ENCODE assay signal across 27 cellular contexts in genomic region chr5:44640945-44641456, GRCh38.
"Had no signal": no experiment of that assay in that cellular context is flagged by ENCODE, and none has a peak within 500 bp of the region (broad histone marks: within the 10 kb centered on the region; RNA-seq: fewer than 3 reads in every experiment).

No MANE protein-coding gene starts in this region.

- H3K36me3 ChIP-seq: heart right ventricle, left ventricle myocardium inferior, neural progenitor cell, ovary, prostate gland, stomach, thyroid gland, transverse colon, upper lobe of left lung had no signal

- H3K4me1 Mint-ChIP-seq: naive B cell; natural killer cell; stimulated activated naive B cell treated with anti-CD40 and anti-IgM and Interleukin-4, amounts not matched to agents 10 μg/mL and 1 μg/mL and 100 μg/mL, for 72 hours had no signal

- H3K4me2 ChIP-seq: hepatocyte, neural progenitor cell, smooth muscle cell had no signal

- H3K27me3 ChIP-seq: heart right ventricle, hepatocyte, neural progenitor cell, ovary, stomach, testis, thyroid gland, transverse colon, upper lobe of left lung had no signal

- DNase-seq: heart right ventricle; islet precursor cell; left ventricle myocardium inferior; mammary epithelial cell; mesendoderm; naive B cell; natural killer cell; nephron progenitor cell; ovary; retina; right cardiac atrium; stimulated activated CD4-positive, alpha-beta T cell treated with anti-CD3 and anti-CD28 coated beads, Interleukin-12 subunit alpha, Interleukin-12 subunit beta, amount 100 ng/mL, for 4 hours; stimulated activated CD4-positive, alpha-beta T cell treated with anti-CD3 and anti-CD28 coated beads, Interleukin-15, amount 100 ng/mL, for 24 hours; stimulated activated CD4-positive, alpha-beta T cell treated with anti-CD3 and anti-CD28 coated beads, Interleukin-2, amount 100 ng/mL, for 24 hours; stimulated activated CD4-positive, alpha-beta T cell treated with anti-CD3 and anti-CD28 coated beads, Interleukin-4, amount 100 ng/mL, for 1 hour; stimulated activated naive B cell treated with anti-CD40 and anti-IgM and Interleukin-4, amounts not matched to agents 10 μg/mL and 1 μg/mL and 100 μg/mL, for 72 hours; stimulated activated naive CD8-positive, alpha-beta T cell treated with anti-CD3 and anti-CD28 coated beads, Interleukin-15, Interleukin-2, amounts not matched to agents 100 U/mL and 50 U/mL, for 24 hours; stomach; testis; thyroid gland; transverse colon had no signal

- H3K9me3 Mint-ChIP-seq: mesothelial cell of epicardium, nephron progenitor cell, neural progenitor cell had no signal

- H3K4me3 Mint-ChIP-seq: mesothelial cell of epicardium; natural killer cell; nephron progenitor cell; neural progenitor cell; stimulated activated naive B cell treated with anti-CD40 and anti-IgM and Interleukin-4, amounts not matched to agents 10 μg/mL and 1 μg/mL and 100 μg/mL, for 72 hours had no signal

- H3K27ac ChIP-seq: heart right ventricle, hepatocyte, left ventricle myocardium inferior, neural progenitor cell, ovary, prostate gland, stomach, testis, thyroid gland, transverse colon, upper lobe of left lung had no signal

- H3K27ac Mint-ChIP-seq: mesothelial cell of epicardium; naive B cell; natural killer cell; nephron progenitor cell; neural progenitor cell; stimulated activated naive B cell treated with anti-CD40 and anti-IgM and Interleukin-4, amounts not matched to agents 10 μg/mL and 1 μg/mL and 100 μg/mL, for 72 hours had no signal

- H3K4me1 ChIP-seq: heart right ventricle, prostate gland, testis, thyroid gland, transverse colon, upper lobe of left lung had no signal

- H3K36me3 Mint-ChIP-seq: mesothelial cell of epicardium; naive B cell; natural killer cell; neural progenitor cell; stimulated activated naive B cell treated with anti-CD40 and anti-IgM and Interleukin-4, amounts not matched to agents 10 μg/mL and 1 μg/mL and 100 μg/mL, for 72 hours had no signal

- H3K9me3 ChIP-seq: heart right ventricle, ovary, prostate gland, testis, thyroid gland, transverse colon, upper lobe of left lung had no signal

- ATAC-seq: heart right ventricle; natural killer cell; right cardiac atrium; stimulated activated naive B cell treated with anti-CD40 and anti-IgM and Interleukin-4, amounts not matched to agents 10 μg/mL and 1 μg/mL and 100 μg/mL, for 72 hours; stimulated activated naive CD8-positive, alpha-beta T cell treated with anti-CD3 and anti-CD28 coated beads, Interleukin-15, Interleukin-2, amounts not matched to agents 100 U/mL and 50 U/mL, for 24 hours had no signal

- H3K9ac ChIP-seq: neural progenitor cell had no signal

- H3K4me3 ChIP-seq: heart right ventricle, hepatocyte, left ventricle myocardium inferior, neural progenitor cell, ovary, prostate gland, smooth muscle cell, stomach, testis, thyroid gland, transverse colon, upper lobe of left lung had no signal

- H3K27me3 Mint-ChIP-seq: naive B cell; stimulated activated naive B cell treated with anti-CD40 and anti-IgM and Interleukin-4, amounts not matched to agents 10 μg/mL and 1 μg/mL and 100 μg/mL, for 72 hours had no signal

- H2AFZ ChIP-seq: hepatocyte, neural progenitor cell had no signal
